1 cellular context compared by ENCODE assay signal in genomic region chr19:19342086-19343015, GRCh38.
TF ChIP-seq lines count a peak whose summit lies in the region.

No MANE protein-coding gene starts in this region.

TF ChIP-seq in H1, 55 proteins besides CTCF, POLR2A, EP300 and RAD21 (continued from another document):
- TF ChIP-seq USF2 (IDR thresholded peaks at IDR 0.05; ENCODE audit: low read length) (peak; percentile 58), JUND (IDR thresholded peaks at IDR 0.05; ENCODE audit: low read length) (no peak), ATF3 (IDR thresholded peaks at IDR 0.05; ENCODE audit: insufficient read depth, low read depth, low read length) (peak; percentile 66; the same call in 1 of the 2 replicates), HDAC6 (IDR thresholded peaks at IDR 0.05; ENCODE audit: low read depth, low read length) (no peak), PHF8 (conservative IDR thresholded peaks at IDR 0.05; ENCODE audit: low read depth, low read length) (no peak), BACH1 (IDR thresholded peaks at IDR 0.05; ENCODE audit: low read length) (no peak), CBX5 (IDR thresholded peaks at IDR 0.05; ENCODE audit: low read depth, low read length) (no peak), SUZ12 (IDR thresholded peaks at IDR 0.05; ENCODE audit: low read length) (no peak), CTBP2 (IDR thresholded peaks at IDR 0.05; ENCODE audit: borderline replicate concordance, insufficient read depth, insufficient read length, low read length) (no peak), TEAD4 (IDR thresholded peaks at IDR 0.05; ENCODE audit: low read depth, low read length) (no peak), MAX (IDR thresholded peaks at IDR 0.05) (peak; percentile 94), JUN (IDR thresholded peaks at IDR 0.05; ENCODE audit: low read depth, low read length) (no peak), TAF1 (IDR thresholded peaks at IDR 0.05; ENCODE audit: low read depth, low read length) (no peak), KDM5A (IDR thresholded peaks at IDR 0.05; ENCODE audit: low read length) (no peak), GABPA (IDR thresholded peaks at IDR 0.05; ENCODE audit: borderline replicate concordance, insufficient read depth, low read length) (peak; percentile 67; the same call in 1 of the 2 replicates), SRF (IDR thresholded peaks at IDR 0.05; ENCODE audit: low read depth, low read length) (no peak), TAF7 (optimal IDR thresholded peaks at IDR 0.05; ENCODE audit: borderline replicate concordance, low read depth, low read length) (no peak), HDAC2 (IDR thresholded peaks at IDR 0.05; ENCODE audit: borderline replicate concordance in 1 of 2, low read depth in 2 of 2, low read length in 2 of 2) (no peak), POU5F1 (IDR thresholded peaks at IDR 0.05; ENCODE audit: low read depth, low read length) (no peak), GTF2F1 (IDR thresholded peaks at IDR 0.05; ENCODE audit: borderline replicate concordance, low read depth, low read length) (no peak), ASH2L (IDR thresholded peaks at IDR 0.05; ENCODE audit: low read length) (no peak), POLR2AphosphoS5 (IDR thresholded peaks at IDR 0.05; ENCODE audit: low read depth, low read length) (peak; percentile 42; the same call in 1 of the 2 replicates), EGR1 (IDR thresholded peaks at IDR 0.05; ENCODE audit: borderline replicate concordance, low read depth, low read length) (no peak), TCF12 (IDR thresholded peaks at IDR 0.05; ENCODE audit: low read depth, low read length) (peak; percentile 34; the same call in 1 of the 2 replicates), BCL11A (IDR thresholded peaks at IDR 0.05; ENCODE audit: low read depth in 2 of 2, low read length in 2 of 2) (no peak), RNF2 (IDR thresholded peaks at IDR 0.05; ENCODE audit: borderline replicate concordance, low read depth, low read length, missing control alignments, poor library complexity, severe bottlenecking) (no peak)
TF ChIP-seq in H1: peak in this region for 7.
